In the genomic region with DNA sequence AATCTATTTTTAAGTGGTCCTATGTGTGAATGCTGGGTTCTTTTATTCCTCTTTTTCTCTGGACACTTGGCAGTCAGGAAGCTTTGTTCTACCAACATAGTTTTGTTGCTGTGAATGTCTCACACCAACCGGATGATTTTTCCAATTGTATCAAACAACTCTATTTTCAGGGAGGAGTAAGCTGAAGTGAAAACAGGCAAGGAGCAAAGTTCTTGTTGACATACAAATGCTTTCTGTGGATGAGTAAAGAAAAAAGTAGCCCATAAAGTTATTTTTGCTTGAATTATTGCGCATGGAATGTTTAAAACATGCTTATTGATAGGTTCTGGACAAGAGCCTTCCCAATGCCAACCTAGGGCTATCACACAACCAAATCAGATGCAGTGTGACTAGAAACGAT, we compare ENCODE assay signal across 15 cellular contexts. TPM values are rescaled to one million over a fixed set of nuclear protein-coding genes. Genes with fewer than 3 reads are reported as not detected.
DNase-seq lines count a peak whose midpoint lies in the region; ATAC-seq, FAIRE-seq and TF ChIP-seq lines count a peak whose summit lies in the region.
"Had no signal": no experiment of that assay in that cellular context is flagged by ENCODE, and none has a peak within 500 bp of the region (broad histone marks: within the 10 kb centered on the region; RNA-seq: fewer than 3 reads in every experiment).

No MANE protein-coding gene starts in this region.

- peak overlapping the region in 2 of 3 experiments; percentile 10 to 30; a peak in 2 of 6 replicates for H3K4me3 ChIP-seq in HepG2 (replicated peaks in 1 of 3; ENCODE audit: insufficient read depth in 1 of 3, low read depth in 2 of 3, low read length in 3 of 3)
- H3K4me3 ChIP-seq in MM.1S (ENCODE audit: low read length) = no peak overlapping the region
- H3K4me3 ChIP-seq: adrenal gland had no signal

- peaks cover 45 to 56% of the 10 kb centered on the region in 2 donors for H3K36me3 Mint-ChIP-seq in activated naive CD4-positive, alpha-beta T cell treated with anti-CD3 and anti-CD28 coated beads, Interleukin-2, amount 50 U/mL, for 72 hours
- peaks cover 81% of the 10 kb centered on the region for H3K36me3 Mint-ChIP-seq in activated T-helper 17 cell treated with anti-CD3 and anti-CD28 coated beads, Interleukin-2, amount 50 U/mL, for 72 hours (ENCODE audit: low read depth)
- peaks cover 55 to 78% of the 10 kb centered on the region in 2 donors for H3K36me3 Mint-ChIP-seq in stimulated activated naive B cell treated with anti-CD40 and anti-IgM and Interleukin-4, amounts not matched to agents 10 μg/mL and 1 μg/mL and 100 μg/mL, for 72 hours

- peak overlapping the region; percentile 51 for H3K27ac ChIP-seq in HepG2 (ENCODE audit: extremely low read length, insufficient read depth, low read length)
- H3K27ac ChIP-seq in MM.1S (ENCODE audit: low read length) = no peak overlapping the region

- ATAC-seq in activated naive CD4-positive, alpha-beta T cell treated with anti-CD3 and anti-CD28 coated beads, Interleukin-2, amount 50 U/mL, for 72 hours = no peak
- ATAC-seq in activated T-helper 17 cell treated with anti-CD3 and anti-CD28 coated beads, Interleukin-2, amount 50 U/mL, for 72 hours (replicated peaks) = no peak
- ATAC-seq in HepG2 (no peak; the same call in 2 of the 3 replicates), HG03521 (IDR thresholded peaks at IDR 0.05; ENCODE audit: unreplicated experiment) (no peak)
- ATAC-seq in stimulated activated naive B cell treated with anti-CD40 and anti-IgM and Interleukin-4, amounts not matched to agents 10 μg/mL and 1 μg/mL and 100 μg/mL, for 72 hours (replicated peaks) = no peak
- ATAC-seq: WTC11 had no signal

- no peaks in the 10 kb centered on the region; a peak in 1 of 5 replicates for H3K27me3 ChIP-seq in HepG2 (ENCODE audit: control insufficient read depth in 1 of 2, insufficient read depth in 2 of 2, low read length in 2 of 2)
- H3K27me3 ChIP-seq in MM.1S (replicated peaks; ENCODE audit: insufficient read depth, low read length) = no peaks in the 10 kb centered on the region
- H3K27me3 ChIP-seq: adrenal gland had no signal

- H3K36me3 ChIP-seq in HepG2 (replicated peaks in 1 of 2; ENCODE audit: control insufficient read depth in 1 of 2, insufficient read depth in 2 of 2, low read length in 2 of 2) (no peaks in the 10 kb centered on the region), MM.1S (replicated peaks; ENCODE audit: insufficient read depth, low read length) (no peaks in the 10 kb centered on the region)
- H3K36me3 ChIP-seq: adrenal gland had no signal

- in situ Hi-C loops in HepG2 (cut with HindIII; ENCODE audit: extremely low pct_ligation_motif_present, low pct_unique_long_range_greater_than_20kb) = no loop called here

- CTCF ChIA-PET in HepG2 (lab: Yijun Ruan, JAX; ENCODE audit: low intra/inter-chr PET ratio, low total read pairs) = no interaction called here

- H3K27ac Mint-ChIP-seq in activated naive CD4-positive, alpha-beta T cell treated with anti-CD3 and anti-CD28 coated beads, Interleukin-2, amount 50 U/mL, for 72 hours = peak overlapping the region; percentile 1 to 100
- H3K27ac Mint-ChIP-seq in activated T-helper 17 cell treated with anti-CD3 and anti-CD28 coated beads, Interleukin-2, amount 50 U/mL, for 72 hours = peak overlapping the region; percentile 99
- peak overlapping the region; percentile 28 for H3K27ac Mint-ChIP-seq in stimulated activated naive B cell treated with anti-CD40 and anti-IgM and Interleukin-4, amounts not matched to agents 10 μg/mL and 1 μg/mL and 100 μg/mL, for 72 hours
- H3K27ac Mint-ChIP-seq: WTC11 had no signal

- TF ChIP-seq EP300 in HepG2 (IDR thresholded peaks at IDR 0.05; ENCODE audit: low read depth in 2 of 2, low read length in 2 of 2) = peak in 1 of 2 experiments; percentile 65; a peak in 2 of 4 replicates
- TF ChIP-seq EP300 in HepG2 (CRISPR knock-in tag; IDR thresholded peaks at IDR 0.05; ENCODE audit: borderline replicate concordance) = no peak

- intact Hi-C loops in HepG2 (cut with micrococcal nuclease; ENCODE audit: unreplicated experiment) = no loop called here

- H3K27me3 Mint-ChIP-seq in activated T-helper 17 cell treated with anti-CD3 and anti-CD28 coated beads, Interleukin-2, amount 50 U/mL, for 72 hours = no peaks in the 10 kb centered on the region
- H3K27me3 Mint-ChIP-seq in stimulated activated naive B cell treated with anti-CD40 and anti-IgM and Interleukin-4, amounts not matched to agents 10 μg/mL and 1 μg/mL and 100 μg/mL, for 72 hours = no peaks in the 10 kb centered on the region

- peak overlapping the region; percentile 97 for H3K4me3 Mint-ChIP-seq in activated T-helper 17 cell treated with anti-CD3 and anti-CD28 coated beads, Interleukin-2, amount 50 U/mL, for 72 hours
- H3K4me3 Mint-ChIP-seq in stimulated activated naive B cell treated with anti-CD40 and anti-IgM and Interleukin-4, amounts not matched to agents 10 μg/mL and 1 μg/mL and 100 μg/mL, for 72 hours = peak overlapping the region; percentile 77 to 81
- H3K4me3 Mint-ChIP-seq: WTC11 had no signal

- BruUV-seq in HepG2 (replicated peaks; lab: Mats Ljungman, UMichigan) = no TSS peak

- H3K4me1 Mint-ChIP-seq in activated T-helper 17 cell treated with anti-CD3 and anti-CD28 coated beads, Interleukin-2, amount 50 U/mL, for 72 hours = peaks cover 35% of the 10 kb centered on the region
- peaks cover 36 to 72% of the 10 kb centered on the region in 2 donors for H3K4me1 Mint-ChIP-seq in stimulated activated naive B cell treated with anti-CD40 and anti-IgM and Interleukin-4, amounts not matched to agents 10 μg/mL and 1 μg/mL and 100 μg/mL, for 72 hours

- no peaks in the 10 kb centered on the region for H3K9me3 ChIP-seq in HepG2 (ENCODE audit: low read length)
- H3K9me3 ChIP-seq in MM.1S (replicated peaks; ENCODE audit: insufficient read depth, low read length) = no peaks in the 10 kb centered on the region
- H3K9me3 ChIP-seq: adrenal gland had no signal

- H3K4me2 ChIP-seq in HepG2 (ENCODE audit: low read depth, low read length) = peak overlapping the region; percentile 91
- H3K4me2 ChIP-seq in MM.1S (ENCODE audit: low read depth, low read length) = no peak overlapping the region

- peaks cover 15% of the 10 kb centered on the region for H3F3A ChIP-seq in MM.1S (ENCODE audit: insufficient read depth, low read length)

- no peak overlapping the region; the same call in 1 of the 2 replicates for H3K9ac ChIP-seq in HepG2 (ENCODE audit: insufficient read depth, low read depth, low read length)
- H3K9ac ChIP-seq in MM.1S (ENCODE audit: low read length) = no peak overlapping the region

- 8% methylated on average over 3 of the region's 3 CpGs for WGBS in HepG2 (ENCODE audit: low lambda C conversion rate)

- TF ChIP-seq CTCF in HepG2 (CRISPR knock-in tag; IDR thresholded peaks at IDR 0.05) (no peak), MM.1S (IDR thresholded peaks at IDR 0.05; ENCODE audit: low read length) (no peak)

- POLR2A ChIA-PET in HepG2 (lab: Yijun Ruan, JAX) = interaction anchor here (0.8 to 4.1 kb wide), 12 partner anchors 9 to 71 kb away, joined by 3 to 28 read pairs (median 4); no protein-coding TSS in a partner anchor

- FAIRE-seq in HepG2 (lab: Jason Lieb, UNC) = peak; percentile 60
- FAIRE-seq: islet of Langerhans had no signal

- H4K20me1 ChIP-seq in HepG2 (ENCODE audit: insufficient read depth, low read length) (peaks cover 8% of the 10 kb centered on the region), MM.1S (ENCODE audit: insufficient read depth, low read length) (0 out of 2 replicates have a peak, but pooled peaks cover 7% of the 10 kb centered on the region)

- TF ChIP-seq RAD21 in HepG2 (CRISPR knock-in tag; IDR thresholded peaks at IDR 0.05) = no peak

- H3K9me3 Mint-ChIP-seq in activated naive CD4-positive, alpha-beta T cell treated with anti-CD3 and anti-CD28 coated beads, Interleukin-2, amount 50 U/mL, for 72 hours = no peaks in the 10 kb centered on the region
- H3K9me3 Mint-ChIP-seq in activated T-helper 17 cell treated with anti-CD3 and anti-CD28 coated beads, Interleukin-2, amount 50 U/mL, for 72 hours = no peaks in the 10 kb centered on the region
- no peaks in the 10 kb centered on the region for H3K9me3 Mint-ChIP-seq in stimulated activated naive B cell treated with anti-CD40 and anti-IgM and Interleukin-4, amounts not matched to agents 10 μg/mL and 1 μg/mL and 100 μg/mL, for 72 hours
- H3K9me3 Mint-ChIP-seq: WTC11 had no signal

- H3K9me2 ChIP-seq in MM.1S (replicated peaks; ENCODE audit: insufficient read depth, low read length) = no peaks in the 10 kb centered on the region

- peaks cover 54% of the 10 kb centered on the region for H3K4me1 ChIP-seq in HepG2 (ENCODE audit: insufficient read depth, low read length)
- peaks cover 17% of the 10 kb centered on the region for H3K4me1 ChIP-seq in MM.1S (ENCODE audit: low read length)

- H3K79me2 ChIP-seq in HepG2 (ENCODE audit: insufficient read depth, low read length) = peaks cover 30% of the 10 kb centered on the region
- H3K79me2 ChIP-seq in MM.1S (ENCODE audit: low read length) = peaks cover 45% of the 10 kb centered on the region

- no peak for DNase-seq in activated naive CD4-positive, alpha-beta T cell treated with anti-CD3 and anti-CD28 coated beads, Interleukin-2, amount 50 U/mL, for 72 hours (ENCODE audit: low spot score in 2 of 2)
- DNase-seq in activated naive CD4-positive, alpha-beta T cell treated with anti-CD3 and anti-CD28 coated beads, Interleukin-2, amount 50 U/mL, for 16 hours = no peak
- DNase-seq in HepG2 (ENCODE audit: low spot score) (peak; percentile 85), NCI-H69 (lab: John Stamatoyannopoulos, UW) (no peak), MM.1S (no peak)
- DNase-seq in stimulated activated naive B cell treated with anti-CD40 and anti-IgM and Interleukin-4, amounts not matched to agents 10 μg/mL and 1 μg/mL and 100 μg/mL, for 72 hours = no peak
- DNase-seq: adrenal gland, erythroblast, GOT3, NCI-H2081 treated with DMSO at 0.1 percent for 48 hours, RPMI8226 had no signal

- H2AFZ ChIP-seq in HepG2 (ENCODE audit: low read length) = no peak overlapping the region
- no peak overlapping the region for H2AFZ ChIP-seq in MM.1S (ENCODE audit: low read length)

- no peak for TF ChIP-seq POLR2A in HepG2 (IDR thresholded peaks at IDR 0.05; ENCODE audit: insufficient read depth in 1 of 2, low read depth in 2 of 2, low read length in 2 of 2)

RNA-seq across cellular contexts. Expression of gene IER5, which starts 4.4 kb away (rescaled TPM):
- 10 to 100 TPM; 20.3 to 68.4 TPM for total RNA-seq in activated naive CD4-positive, alpha-beta T cell treated with anti-CD3 and anti-CD28 coated beads, Interleukin-2, amount 50 U/mL, for 72 hours
- total RNA-seq in activated T-helper 17 cell treated with anti-CD3 and anti-CD28 coated beads, Interleukin-2, amount 50 U/mL, for 72 hours = 10 to 100 TPM; 40.9 to 60.4 TPM
- total RNA-seq in HepG2 (2016; rRNA removed; fragmentation: Illumina TruSeq; extraction: Trizol) = 3.0 and 3.5 TPM in 2 replicates
- total RNA-seq in HepG2 (2016; cell fraction: cytosol; rRNA removed; fragmentation: Illumina TruSeq; extraction: Trizol; ENCODE audit: low read depth) = 0.71 and 0.81 TPM in 2 replicates
- 2.3 and 3.4 TPM in 2 replicates for total RNA-seq in HepG2 (2016; cell fraction: insoluble cytoplasmic fraction; rRNA removed; fragmentation: Illumina TruSeq; extraction: Trizol)
- total RNA-seq in HepG2 (2016; cell fraction: membrane; rRNA removed; fragmentation: Illumina TruSeq; extraction: Trizol) = 2.1 and 2.2 TPM in 2 replicates
- total RNA-seq in HepG2 (2016; cell fraction: nucleus; rRNA removed; fragmentation: Illumina TruSeq; extraction: Trizol) = 3.7 and 4.2 TPM in 2 replicates
- 2.5 and 3.1 TPM in 2 replicates for polyA plus RNA-seq in HepG2 (2011; rRNA removed)
- 2.4 and 2.6 TPM in 2 replicates for polyA plus RNA-seq in HepG2 (2011; cell fraction: cytosol; rRNA removed)
- 4.5 and 4.9 TPM in 2 replicates for polyA plus RNA-seq in HepG2 (2011; cell fraction: nucleus; rRNA removed)
- 1.8 and 2.7 TPM in 2 replicates for polyA plus RNA-seq in HepG2 (2012)
- polyA plus RNA-seq in HepG2 (2016; cell fraction: cytosol; fragmentation: Illumina TruSeq; extraction: Trizol; ENCODE audit: low read depth) = 0.26 TPM in 2 replicates
- polyA plus RNA-seq in HepG2 (2016; cell fraction: insoluble cytoplasmic fraction; fragmentation: Illumina TruSeq; extraction: Trizol; ENCODE audit: low read depth) = 1.9 TPM in 2 replicates
- polyA plus RNA-seq in HepG2 (2016; cell fraction: membrane; fragmentation: Illumina TruSeq; extraction: Trizol; ENCODE audit: low read depth) = 0.66 and 0.70 TPM in 2 replicates
- polyA plus RNA-seq in HepG2 (2016; cell fraction: nucleus; fragmentation: Illumina TruSeq; extraction: Trizol; ENCODE audit: insufficient read depth, low read depth) = 3.4 and 3.9 TPM in 2 replicates
- polyA minus RNA-seq in HepG2 (2011; rRNA and poly(A)+ RNA removed; ENCODE audit: low replicate concordance) = 4.2 and 7.4 TPM in 2 replicates
- polyA minus RNA-seq in HepG2 (2011; cell fraction: cytosol; rRNA and poly(A)+ RNA removed) = 2.6 TPM in 2 replicates
- polyA minus RNA-seq in HepG2 (2011; cell fraction: nucleus; rRNA and poly(A)+ RNA removed) = 5.2 and 7.2 TPM in 2 replicates

RNA-seq across cellular contexts. Expression of gene MR1, which starts 59.1 kb away (rescaled TPM):
- total RNA-seq in activated naive CD4-positive, alpha-beta T cell treated with anti-CD3 and anti-CD28 coated beads, Interleukin-2, amount 50 U/mL, for 72 hours = 10 to 100 TPM; 13.5 to 27.4 TPM
- 10 to 100 TPM; 21.9 to 26.1 TPM for total RNA-seq in activated T-helper 17 cell treated with anti-CD3 and anti-CD28 coated beads, Interleukin-2, amount 50 U/mL, for 72 hours
- 6.6 and 10.4 TPM in 2 replicates for total RNA-seq in HepG2 (2016; rRNA removed; fragmentation: Illumina TruSeq; extraction: Trizol)
- total RNA-seq in HepG2 (2016; cell fraction: cytosol; rRNA removed; fragmentation: Illumina TruSeq; extraction: Trizol; ENCODE audit: low read depth) = 0.79 and 0.91 TPM in 2 replicates
- total RNA-seq in HepG2 (2016; cell fraction: insoluble cytoplasmic fraction; rRNA removed; fragmentation: Illumina TruSeq; extraction: Trizol) = 8.2 and 11.7 TPM in 2 replicates
- total RNA-seq in HepG2 (2016; cell fraction: membrane; rRNA removed; fragmentation: Illumina TruSeq; extraction: Trizol) = 3.1 and 3.4 TPM in 2 replicates
- total RNA-seq in HepG2 (2016; cell fraction: nucleus; rRNA removed; fragmentation: Illumina TruSeq; extraction: Trizol) = 8.7 and 10.3 TPM in 2 replicates
- 7.7 and 11.4 TPM in 2 replicates for polyA plus RNA-seq in HepG2 (2011; rRNA removed)
- 5.9 and 9.6 TPM in 2 replicates for polyA plus RNA-seq in HepG2 (2011; cell fraction: cytosol; rRNA removed)
- polyA plus RNA-seq in HepG2 (2011; cell fraction: nucleus; rRNA removed) = 3.1 and 3.5 TPM in 2 replicates
- 6.1 and 6.7 TPM in 2 replicates for polyA plus RNA-seq in HepG2 (2012)
- polyA plus RNA-seq in HepG2 (2016; cell fraction: cytosol; fragmentation: Illumina TruSeq; extraction: Trizol; ENCODE audit: low read depth) = 0.89 and 1.2 TPM in 2 replicates
- 9.1 and 9.3 TPM in 2 replicates for polyA plus RNA-seq in HepG2 (2016; cell fraction: insoluble cytoplasmic fraction; fragmentation: Illumina TruSeq; extraction: Trizol; ENCODE audit: low read depth)
- polyA plus RNA-seq in HepG2 (2016; cell fraction: membrane; fragmentation: Illumina TruSeq; extraction: Trizol; ENCODE audit: low read depth) = 2.4 and 3.2 TPM in 2 replicates
- 14.0 and 15.8 TPM in 2 replicates for polyA plus RNA-seq in HepG2 (2016; cell fraction: nucleus; fragmentation: Illumina TruSeq; extraction: Trizol; ENCODE audit: insufficient read depth, low read depth)
- polyA minus RNA-seq in HepG2 (2011; rRNA and poly(A)+ RNA removed; ENCODE audit: low replicate concordance) = 9.4 and 15.8 TPM in 2 replicates
- polyA minus RNA-seq in HepG2 (2011; cell fraction: cytosol; rRNA and poly(A)+ RNA removed) = 5.4 and 6.8 TPM in 2 replicates
- 4.5 and 7.8 TPM in 2 replicates for polyA minus RNA-seq in HepG2 (2011; cell fraction: nucleus; rRNA and poly(A)+ RNA removed)

Comparison
In these comparisons a context has a peak if more than half of its experiments do, and no peak if none do; other contexts are left out.
1. H3K27ac Mint-ChIP-seq: peak in every context shown above with its lines; median percentile 99 in activated T-helper 17 cell treated with anti-CD3 and anti-CD28 coated beads, Interleukin-2, amount 50 U/mL, for 72 hours; 50 in activated naive CD4-positive, alpha-beta T cell treated with anti-CD3 and anti-CD28 coated beads, Interleukin-2, amount 50 U/mL, for 72 hours; 28 in stimulated activated naive B cell treated with anti-CD40 and anti-IgM and Interleukin-4, amounts not matched to agents 10 μg/mL and 1 μg/mL and 100 μg/mL, for 72 hours.
2. RNA of gene IER5, which starts 4.4 kb away (total RNA-seq): 20.3 to 68.4 TPM in activated naive CD4-positive, alpha-beta T cell treated with anti-CD3 and anti-CD28 coated beads, Interleukin-2, amount 50 U/mL, for 72 hours and 40.9 to 60.4 TPM in activated T-helper 17 cell treated with anti-CD3 and anti-CD28 coated beads, Interleukin-2, amount 50 U/mL, for 72 hours; 0.71 to 4.2 TPM in HepG2; every median in the first group is over 4 times any median in the second.